ENCODE assay signal across 8 cellular contexts in genomic region chr20:43915209-43916072, GRCh38. TPM values are rescaled to one million over a fixed set of nuclear protein-coding genes. Genes with fewer than 3 reads are reported as not detected.
DNase-seq lines count a peak whose midpoint lies in the region; ATAC-seq, FAIRE-seq and TF ChIP-seq lines count a peak whose summit lies in the region.

No MANE protein-coding gene starts in this region.

- TF ChIP-seq POLR2A in body of pancreas (IDR thresholded peaks at IDR 0.05) = no peak

- no peak for TF ChIP-seq CTCF in body of pancreas (IDR thresholded peaks at IDR 0.05)

- no peak for DNase-seq in SJCRH30
- no peak for DNase-seq in body of pancreas
- DNase-seq in left colon = peak in 1 of 2 donors; percentile 45
- DNase-seq in stimulated activated CD8-positive, alpha-beta memory T cell treated with anti-CD3 and anti-CD28 coated beads, Interleukin-7, amount 100 ng/mL, for 4 hours (ENCODE audit: low read depth in 2 of 2) = peak; percentile 31 to 54
- no peak for DNase-seq in RCC 7860 (ENCODE audit: low spot score)
- no peak for DNase-seq in SIG-M5 (lab: John Stamatoyannopoulos, UW)
- DNase-seq in NCI-H82 treated with DMSO at 0.1 percent for 48 hours (lab: John Stamatoyannopoulos, UW; ENCODE audit: unreplicated experiment) = no peak

- H3K4me1 ChIP-seq in SJCRH30 (no peaks in the 10 kb centered on the region), body of pancreas (peaks cover 13% of the 10 kb centered on the region)

- intact Hi-C loops in body of pancreas (cut with DNase I) (no loop called here), left colon (cut with DNase I, micrococcal nuclease) (no loop called here)

- 2% methylated on average over 32 to 66 of the region's 66 CpGs for WGBS in body of pancreas, 2 donors

- H3K9me3 ChIP-seq in SJCRH30 (replicated peaks) (peaks cover 11% of the 10 kb centered on the region), body of pancreas (peaks cover 0 to 9% (median 0%) of the 10 kb centered on the region in 3 donors)

- no peaks in the 10 kb centered on the region for H3K36me3 ChIP-seq in SJCRH30
- H3K36me3 ChIP-seq in body of pancreas (replicated peaks in 1 of 2; ENCODE audit: insufficient read depth in 1 of 2, low read depth in 2 of 2) = no peaks in the 10 kb centered on the region

- H3K4me3 ChIP-seq in SJCRH30 = peak overlapping the region; percentile 59
- H3K4me3 ChIP-seq in body of pancreas = no peak overlapping the region

- ATAC-seq in GM19328 (IDR thresholded peaks at IDR 0.05; ENCODE audit: unreplicated experiment) (peak; percentile 4), body of pancreas (peak; percentile 18), left colon (peak; percentile 71)

- H3K27me3 ChIP-seq in SJCRH30 (no peaks in the 10 kb centered on the region), body of pancreas (peaks cover 0 to 13% of the 10 kb centered on the region in 2 donors)

- no peak for FAIRE-seq in RCC 7860 (lab: Jason Lieb, UNC)

- no peak overlapping the region for H3K27ac ChIP-seq in SJCRH30
- no peak overlapping the region for H3K27ac ChIP-seq in body of pancreas

RNA-seq across cellular contexts. Expression of gene TOX2, which starts 0.8 kb away (rescaled TPM):
- total RNA-seq in SJCRH30 (2014; rRNA removed; shearing (Covaris generic)) = 7.9 and 10.1 TPM in 2 replicates
- total RNA-seq in body of pancreas = 1 to 10 TPM; 1.8 to 2.0 TPM
- total RNA-seq in left colon = 1 to 10 TPM; 3.0 to 3.4 TPM

Comparison
In these comparisons a context has a peak if more than half of its experiments do, and no peak if none do; other contexts are left out.
1. ATAC-seq: peak in every context shown above with its lines; median percentile 71 in left colon; 18 in body of pancreas; 4 in GM19328.
2. DNase-seq: peak in stimulated activated CD8-positive, alpha-beta memory T cell treated with anti-CD3 and anti-CD28 coated beads, Interleukin-7, amount 100 ng/mL, for 4 hours (2 of 2); none in SJCRH30 (0 of 2), body of pancreas (0 of 4), RCC 7860 (single experiment), SIG-M5 (single experiment) and NCI-H82 treated with DMSO at 0.1 percent for 48 hours (single experiment).